Comparison of ENCODE assay signal across 9 cellular contexts in genomic region chr16:83954577-83955016, GRCh38. TPM values are rescaled to one million over a fixed set of nuclear protein-coding genes. Genes with fewer than 3 reads are reported as not detected.
DNase-seq lines count a peak whose midpoint lies in the region; TF ChIP-seq lines count a peak whose summit lies in the region.
"Had no signal": no experiment of that assay in that cellular context is flagged by ENCODE, and none has a peak within 500 bp of the region (broad histone marks: within the 10 kb centered on the region; RNA-seq: fewer than 3 reads in every experiment).

No MANE protein-coding gene starts in this region.

- no peaks in the 10 kb centered on the region for H3K27me3 Mint-ChIP-seq in osteocyte (ENCODE audit: unreplicated experiment)

- H3K4me3 Mint-ChIP-seq in osteocyte (ENCODE audit: unreplicated experiment) = peak overlapping the region; percentile 18

- TF ChIP-seq CTCF in fibroblast of mammary gland (conservative IDR thresholded peaks at IDR 0.05; ENCODE audit: control insufficient read depth, insufficient read depth, low read depth, low read length) (no peak), osteocyte (IDR thresholded peaks at IDR 0.05) (no peak), GM13977 (IDR thresholded peaks at IDR 0.05; ENCODE audit: extremely low read depth, insufficient read depth, missing control alignments) (no peak)

- H3K9me3 Mint-ChIP-seq in osteocyte (ENCODE audit: unreplicated experiment) = no peaks in the 10 kb centered on the region
- H3K9me3 Mint-ChIP-seq: activated B cell treated with CpG ODN at 0.5 μM for 24 hours had no signal

- peak; percentile 87 for DNase-seq in EH (ENCODE audit: low read depth)
- DNase-seq in RKO (ENCODE audit: low spot score) = peak; percentile 88
- DNase-seq in fibroblast of mammary gland (ENCODE audit: low read depth) = peak; percentile 28
- no peak for DNase-seq in osteocyte (ENCODE audit: extremely low spot score, unreplicated experiment)
- no peak for DNase-seq in GM19238 (ENCODE audit: insufficient read length, low spot score)
- no peak for DNase-seq in GM13977 (ENCODE audit: low spot score)
- DNase-seq in SKM-1 treated with dmso at 0.1 percent for 144 hours (lab: John Stamatoyannopoulos, UW; ENCODE audit: unreplicated experiment) = no peak
- DNase-seq in 8988T = no peak
- DNase-seq: activated B cell treated with CpG ODN at 0.5 μM for 24 hours had no signal

- H3K4me1 Mint-ChIP-seq in osteocyte (ENCODE audit: unreplicated experiment) = peaks cover 18% of the 10 kb centered on the region

- peak overlapping the region; percentile 56 for H3K27ac Mint-ChIP-seq in osteocyte (ENCODE audit: unreplicated experiment)
- H3K27ac Mint-ChIP-seq: activated B cell treated with CpG ODN at 0.5 μM for 24 hours had no signal

- H3K36me3 Mint-ChIP-seq in osteocyte (ENCODE audit: unreplicated experiment) = no peaks in the 10 kb centered on the region

- H3K4me3 ChIP-seq in fibroblast of mammary gland (ENCODE audit: control insufficient read depth, low read depth, low read length) = no peak overlapping the region

- in situ Hi-C loops in GM13977 (cut with MboI; ENCODE audit: low pct_unique_long_range_greater_than_20kb, low sequenced_read_pairs, unreplicated experiment) = loop anchor here (25.0 kb wide), 1 partner anchor 108 kb away; no protein-coding TSS in a partner anchor

RNA-seq across cellular contexts. Expression of gene OSGIN1, which starts 1.6 kb away (rescaled TPM):
- 1.2 and 1.3 TPM in 2 replicates for total RNA-seq in osteocyte

RNA-seq across cellular contexts. Expression of gene NECAB2, which starts 13.4 kb away (rescaled TPM):
- total RNA-seq in osteocyte = 0.21 TPM in 1 of 2 replicates, not detected in the other
- total RNA-seq: activated B cell treated with CpG ODN at 0.5 μM for 24 hours had no signal

RNA-seq across cellular contexts. Expression of gene MLYCD, which starts 55.7 kb away (rescaled TPM):
- total RNA-seq in osteocyte = 5.2 and 5.3 TPM in 2 replicates

Comparison
In these comparisons a context has a peak if more than half of its experiments do, and no peak if none do; other contexts are left out.
1. DNase-seq: peak in EH (single experiment), RKO (single experiment) and fibroblast of mammary gland (single experiment); none in osteocyte (single experiment), GM19238 (single experiment), GM13977 (single experiment), SKM-1 treated with dmso at 0.1 percent for 144 hours (single experiment) and 8988T (single experiment).